Comparison of ENCODE assay signal across 12 cellular contexts in genomic region chr19:39160523-39160861, GRCh38. TPM values are rescaled to one million over a fixed set of nuclear protein-coding genes. Genes with fewer than 3 reads are reported as not detected.
DNase-seq lines count a peak whose midpoint lies in the region; ATAC-seq and TF ChIP-seq lines count a peak whose summit lies in the region.
"Had no signal": no experiment of that assay in that cellular context is flagged by ENCODE, and none has a peak within 500 bp of the region (broad histone marks: within the 10 kb centered on the region; RNA-seq: fewer than 3 reads in every experiment).

No MANE protein-coding gene starts in this region.

- peak; percentile 84 for DNase-seq in amniotic epithelial cell (ENCODE audit: low read depth)
- DNase-seq in fibroblast of villous mesenchyme (ENCODE audit: low read depth), result peak; percentile 68
- no peak for DNase-seq in progenitor cell of endocrine pancreas (ENCODE audit: low spot score, unreplicated experiment)
- DNase-seq in activated CD4-positive, CD25-positive, alpha-beta regulatory T cell (lab: John Stamatoyannopoulos, UW), result no peak
- no peak for DNase-seq in gastrocnemius medialis
- DNase-seq: activated T-cell treated with anti-CD3 and anti-CD28 coated beads, Interleukin-2, amount 50 U/mL, for 48 hours; Caco-2; NCI-H2171 treated with DMSO at 0.1 percent for 48 hours had no signal

- H3K36me3 ChIP-seq in BLaER1 treated with 17β-estradiol and CSF1 and Interleukin-3, amounts not matched to agents 10 nM and 100 nM, result peaks cover 0 to 29% (median 4%) of the 10 kb centered on the region in 11 experiments; a peak in 5 of 22 replicates
- H3K36me3 ChIP-seq in gastrocnemius medialis, result no peaks in the 10 kb centered on the region
- H3K36me3 ChIP-seq: HAP-1 had no signal

- H3K27ac ChIP-seq in BLaER1 treated with 17β-estradiol and CSF1 and Interleukin-3, amounts not matched to agents 10 nM and 100 nM, result peak overlapping the region in 7 of 11 experiments; percentile 17 to 56 (median 39); a peak in 12 of 22 replicates
- no peak overlapping the region for H3K27ac ChIP-seq in gastrocnemius medialis

- no peaks in the 10 kb centered on the region for H3K9me3 Mint-ChIP-seq in progenitor cell of endocrine pancreas (ENCODE audit: low read depth)

- ATAC-seq in HG03342 (IDR thresholded peaks at IDR 0.05; ENCODE audit: unreplicated experiment) (no peak), gastrocnemius medialis (no peak), GM18498 (IDR thresholded peaks at IDR 0.05; ENCODE audit: unreplicated experiment) (no peak)

- intact Hi-C loops in gastrocnemius medialis (cut with DNase I; ENCODE audit: low total_unique reads), result no loop called here

- TF ChIP-seq CTCF in fibroblast of villous mesenchyme (IDR thresholded peaks at IDR 0.05; ENCODE audit: insufficient read depth, low read depth, low read length), result no peak
- TF ChIP-seq CTCF in progenitor cell of endocrine pancreas (IDR thresholded peaks at IDR 0.05; ENCODE audit: unreplicated experiment), result no peak
- TF ChIP-seq CTCF in gastrocnemius medialis (IDR thresholded peaks at IDR 0.05 in 4 of 5, conservative IDR thresholded peaks at IDR 0.05 in 1 of 5), result no peak

- no peak overlapping the region for H3K4me3 ChIP-seq in BLaER1 treated with 17β-estradiol and CSF1 and Interleukin-3, amounts not matched to agents 10 nM and 100 nM
- no peak overlapping the region for H3K4me3 ChIP-seq in fibroblast of villous mesenchyme (ENCODE audit: low read depth, low read length)
- no peak overlapping the region for H3K4me3 ChIP-seq in gastrocnemius medialis
- H3K4me3 ChIP-seq: HAP-1 had no signal

- peak overlapping the region in 5 of 11 experiments; percentile 2 to 39 (median 34); a peak in 6 of 22 replicates for H3K9ac ChIP-seq in BLaER1 treated with 17β-estradiol and CSF1 and Interleukin-3, amounts not matched to agents 10 nM and 100 nM

- H3K36me3 Mint-ChIP-seq in progenitor cell of endocrine pancreas (ENCODE audit: insufficient read depth), result no peaks in the 10 kb centered on the region

- H3K4me1 Mint-ChIP-seq in progenitor cell of endocrine pancreas (ENCODE audit: low read depth), result peaks cover 43% of the 10 kb centered on the region

- no peaks in the 10 kb centered on the region for H3K27me3 ChIP-seq in BLaER1 treated with 17β-estradiol and CSF1 and Interleukin-3, amounts not matched to agents 10 nM and 100 nM
- no peaks in the 10 kb centered on the region for H3K27me3 ChIP-seq in gastrocnemius medialis

- in situ Hi-C loops in gastrocnemius medialis (cut with MboI; ENCODE audit: low sequenced_read_pairs in 4 of 4), result no loop called here

- no peak for TF ChIP-seq POLR2A in gastrocnemius medialis (IDR thresholded peaks at IDR 0.05)

- peak overlapping the region in 9 of 11 experiments; percentile 3 to 77 (median 52); a peak in 13 of 22 replicates for H3K4me2 ChIP-seq in BLaER1 treated with 17β-estradiol and CSF1 and Interleukin-3, amounts not matched to agents 10 nM and 100 nM

- H4K20me1 ChIP-seq in BLaER1 treated with 17β-estradiol and CSF1 and Interleukin-3, amounts not matched to agents 10 nM and 100 nM, result peaks cover 21 to 97% (median 94%) of the 10 kb centered on the region in 11 experiments; a peak in 21 of 22 replicates

- no peaks in the 10 kb centered on the region for H3K9me3 ChIP-seq in BLaER1 treated with 17β-estradiol and CSF1 and Interleukin-3, amounts not matched to agents 10 nM and 100 nM (replicated peaks in 1 of 11)
- no peaks in the 10 kb centered on the region for H3K9me3 ChIP-seq in gastrocnemius medialis
- H3K9me3 ChIP-seq: Caco-2, HAP-1 had no signal

- no peak overlapping the region for H3K4me3 Mint-ChIP-seq in progenitor cell of endocrine pancreas (ENCODE audit: low read depth)

- H3K27me3 Mint-ChIP-seq in progenitor cell of endocrine pancreas, result no peaks in the 10 kb centered on the region

- H3K4me1 ChIP-seq in BLaER1 treated with 17β-estradiol and CSF1 and Interleukin-3, amounts not matched to agents 10 nM and 100 nM, result peaks cover 37 to 61% (median 49%) of the 10 kb centered on the region in 10 experiments
- no peaks in the 10 kb centered on the region for H3K4me1 ChIP-seq in gastrocnemius medialis
- H3K4me1 ChIP-seq: HAP-1 had no signal

- peak overlapping the region; percentile 0 for H3K27ac Mint-ChIP-seq in progenitor cell of endocrine pancreas

RNA-seq across cellular contexts. Expression of gene PAK4, which starts 34.9 kb away (rescaled TPM):
- 6.8 and 9.5 TPM in 2 replicates for total RNA-seq in fibroblast of villous mesenchyme
- 73.9 and 75.8 TPM in 2 replicates for total RNA-seq in progenitor cell of endocrine pancreas
- total RNA-seq in gastrocnemius medialis, result 10 to 100 TPM in 1 of 4 donors, 1 to 10 TPM in 3; 4.7 to 11.7 (median 8.3) TPM

RNA-seq across cellular contexts. Expression of gene NCCRP1, which starts 36.3 kb away (rescaled TPM):
- total RNA-seq in fibroblast of villous mesenchyme, result not detected in 2 replicates
- 0.89 and 0.93 TPM in 2 replicates for total RNA-seq in progenitor cell of endocrine pancreas
- total RNA-seq in gastrocnemius medialis, result not detected

RNA-seq across cellular contexts. Expression of gene SYCN, which starts 43.6 kb away (rescaled TPM):
- not detected in 2 replicates for total RNA-seq in fibroblast of villous mesenchyme
- total RNA-seq in progenitor cell of endocrine pancreas, result not detected in 2 replicates
- total RNA-seq in gastrocnemius medialis, result not detected
- total RNA-seq: Caco-2 had no signal

Comparison
In these comparisons a context has a peak if more than half of its experiments do, and no peak if none do; other contexts are left out.
1. H3K27ac ChIP-seq: peak in BLaER1 treated with 17β-estradiol and CSF1 and Interleukin-3, amounts not matched to agents 10 nM and 100 nM (7 of 11); none in gastrocnemius medialis (0 of 4).
2. DNase-seq: peak in amniotic epithelial cell (single experiment) and fibroblast of villous mesenchyme (single experiment); none in progenitor cell of endocrine pancreas (single experiment), activated CD4-positive, CD25-positive, alpha-beta regulatory T cell (0 of 4) and gastrocnemius medialis (0 of 2).